Comparison of ENCODE assay signal across 8 cellular contexts in the genomic region with DNA sequence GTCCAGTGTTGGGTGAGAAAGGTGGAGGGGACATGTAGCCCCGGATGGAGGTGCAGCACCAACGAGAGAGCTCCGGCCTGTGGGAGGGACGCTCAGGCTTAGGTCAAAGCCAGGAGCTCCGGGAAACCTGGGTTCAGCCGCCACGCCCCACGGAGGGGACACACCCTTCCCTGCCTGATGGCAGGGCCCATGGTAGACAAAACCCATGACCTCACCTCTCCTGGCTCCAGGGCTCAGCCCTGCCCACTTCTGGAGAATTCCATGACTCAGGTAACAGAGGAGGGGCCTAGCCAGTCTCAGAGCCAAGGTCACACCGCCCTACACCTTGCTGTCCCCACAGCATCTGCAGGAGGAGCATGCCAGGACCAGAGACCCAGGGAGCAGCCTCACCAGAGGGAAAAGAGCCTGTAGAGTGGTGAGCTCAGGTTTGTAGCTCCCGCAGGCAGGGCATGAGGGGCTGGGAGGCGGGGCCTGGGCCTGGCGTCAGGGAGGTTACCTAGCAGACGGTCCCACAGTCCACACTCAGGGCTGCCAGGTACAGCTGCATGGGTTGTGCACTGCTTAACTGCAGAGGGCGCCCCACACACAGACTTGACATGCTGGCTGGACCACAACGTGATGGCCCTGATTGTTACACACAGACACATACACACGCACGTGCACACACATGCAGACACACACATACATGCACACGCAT.
DNase-seq lines count a peak whose midpoint lies in the region; ATAC-seq and TF ChIP-seq lines count a peak whose summit lies in the region.

No MANE protein-coding gene starts in this region.

- no peaks in the 10 kb centered on the region for H3K27me3 ChIP-seq in DOHH2 (ENCODE audit: control insufficient read depth, low read length)
- no peaks in the 10 kb centered on the region for H3K27me3 ChIP-seq in mucosa of rectum (ENCODE audit: control insufficient read depth in 2 of 2, insufficient read depth in 2 of 2, low read length in 2 of 2)

- H3K36me3 ChIP-seq in DOHH2 (ENCODE audit: control insufficient read depth, low read length) (no peaks in the 10 kb centered on the region), mucosa of rectum (ENCODE audit: control insufficient read depth in 2 of 2, insufficient read depth in 2 of 2, low read length in 2 of 2) (no peaks in the 10 kb centered on the region)

- no peaks in the 10 kb centered on the region for H3K36me3 Mint-ChIP-seq in effector memory CD8-positive, alpha-beta T cell (ENCODE audit: insufficient read depth)

- no peak for TF ChIP-seq POLR2A in GM18505 (IDR thresholded peaks at IDR 0.05; ENCODE audit: borderline replicate concordance, extremely low read depth, insufficient read depth, insufficient read length)

- H3K4me2 ChIP-seq in DOHH2 (ENCODE audit: low read length), result no peak overlapping the region

- TF ChIP-seq CTCF in DOHH2 (IDR thresholded peaks at IDR 0.05; ENCODE audit: low read depth, low read length, poor library complexity, severe bottlenecking), result peak; percentile 77

- no peaks in the 10 kb centered on the region for H4K20me1 ChIP-seq in DOHH2 (ENCODE audit: control insufficient read depth, insufficient read depth, low read depth, low read length)

- no peaks in the 10 kb centered on the region for H3K9me3 Mint-ChIP-seq in effector memory CD8-positive, alpha-beta T cell

- H3F3A ChIP-seq in DOHH2 (ENCODE audit: control insufficient read depth, insufficient read depth), result no peaks in the 10 kb centered on the region

- H3K9me3 ChIP-seq in DOHH2 (ENCODE audit: control insufficient read depth, insufficient read depth, low read length) (no peaks in the 10 kb centered on the region), mucosa of rectum (ENCODE audit: control insufficient read depth in 2 of 2, low read length in 2 of 2) (no peaks in the 10 kb centered on the region)

- peaks cover 44% of the 10 kb centered on the region for H3K4me1 ChIP-seq in DOHH2 (ENCODE audit: control insufficient read depth, low read length)
- H3K4me1 ChIP-seq in mucosa of rectum (ENCODE audit: control insufficient read depth in 2 of 2, insufficient read depth in 2 of 2, low read length in 2 of 2), result peaks cover 10 to 14% of the 10 kb centered on the region in 2 donors

- H3K27ac Mint-ChIP-seq in effector memory CD8-positive, alpha-beta T cell, result no peak overlapping the region

- peaks cover 0 to 6% of the 10 kb centered on the region in 2 donors for H3K27me3 Mint-ChIP-seq in effector memory CD8-positive, alpha-beta T cell

- peak overlapping the region; percentile 56 to 75 for H3K9ac ChIP-seq in mucosa of rectum (ENCODE audit: low read depth in 1 of 2, low read length in 2 of 2)

- H3K4me3 ChIP-seq in DOHH2 (ENCODE audit: low read length), result no peak overlapping the region
- peak overlapping the region; percentile 50 to 52 for H3K4me3 ChIP-seq in mucosa of rectum (ENCODE audit: low read length in 2 of 2)

- H3K27ac ChIP-seq in DOHH2 (ENCODE audit: low read depth, low read length) (no peak overlapping the region), mucosa of rectum (ENCODE audit: low read depth in 2 of 2, low read length in 2 of 2) (peak overlapping the region; percentile 74 to 79)

- peak; percentile 54 for ATAC-seq in effector memory CD8-positive, alpha-beta T cell (replicated peaks)
- ATAC-seq in GM18505 (IDR thresholded peaks at IDR 0.05; ENCODE audit: unreplicated experiment) (no peak), GM21825 (IDR thresholded peaks at IDR 0.05; ENCODE audit: unreplicated experiment) (no peak)

- H3K4me1 Mint-ChIP-seq in effector memory CD8-positive, alpha-beta T cell (ENCODE audit: low read depth in 2 of 2), result peaks cover 0 to 2% of the 10 kb centered on the region in 2 donors

- H3K79me2 ChIP-seq in DOHH2 (ENCODE audit: control insufficient read depth, low read length), result no peaks in the 10 kb centered on the region

- no peak overlapping the region for H3K4me3 Mint-ChIP-seq in effector memory CD8-positive, alpha-beta T cell

- no peaks in the 10 kb centered on the region for H3K9me2 ChIP-seq in DOHH2 (replicated peaks; ENCODE audit: control insufficient read depth, low read length)

- peak; percentile 55 for DNase-seq in HK-2 (ENCODE audit: unreplicated experiment)
- DNase-seq in UCSD-AML1 (lab: John Stamatoyannopoulos, UW; ENCODE audit: unreplicated experiment), result peak; percentile 50
- DNase-seq in effector memory CD8-positive, alpha-beta T cell, result peak; percentile 12 to 23 (median 20)
- DNase-seq in ureter (ENCODE audit: low spot score), result peak; percentile 55
